ENCODE assay signal across 9 cellular contexts in genomic region chr22:22342697-22343602, GRCh38.
A peak's percentile ranks its signal among the peaks of the same experiment; 100 is the strongest.
DNase-seq lines count a peak whose midpoint lies in the region; ATAC-seq, FAIRE-seq and TF ChIP-seq lines count a peak whose summit lies in the region.
"Had no signal": no experiment of that assay in that cellular context is flagged by ENCODE, and none has a peak within 500 bp of the region (broad histone marks: within the 10 kb centered on the region; RNA-seq: fewer than 3 reads in every experiment).

No MANE protein-coding gene starts in this region.

- no peak overlapping the region for H3K4me3 ChIP-seq in astrocyte of the spinal cord (ENCODE audit: low read depth, low read length)
- no peak overlapping the region for H3K4me3 ChIP-seq in keratinocyte (ENCODE audit: control insufficient read depth in 2 of 3, extremely low read depth in 1 of 3, insufficient read depth in 2 of 3, low read depth in 1 of 3, low read length in 3 of 3)

- H3K9ac ChIP-seq in keratinocyte (ENCODE audit: control insufficient read depth, extremely low read depth, insufficient read depth, low read length), result no peak overlapping the region

- ATAC-seq in T-helper 17 cell (peak; percentile 77), GM21423 (IDR thresholded peaks at IDR 0.05; ENCODE audit: unreplicated experiment) (no peak), GM18867 (IDR thresholded peaks at IDR 0.05; ENCODE audit: unreplicated experiment) (no peak)

- peak overlapping the region; percentile 11 for H3K27ac Mint-ChIP-seq in T-helper 17 cell
- H3K27ac Mint-ChIP-seq: T-helper 1 cell treated with Interleukin-12 subunit alpha and Interleukin-12 subunit beta and Interleukin-4 antibody, amounts not matched to agents 30 μg/mL and 1 μg/mL, for 36 hours had no signal

- H4K20me1 ChIP-seq in keratinocyte (ENCODE audit: control insufficient read depth, extremely low read depth, insufficient read depth, low read length), result no peaks in the 10 kb centered on the region

- no peak overlapping the region for H3K4me2 ChIP-seq in keratinocyte (ENCODE audit: control insufficient read depth, extremely low read depth, insufficient read depth, low read depth, low read length)

- peaks cover 29% of the 10 kb centered on the region for H3K27me3 Mint-ChIP-seq in T-helper 17 cell

- dilution Hi-C loops in keratinocyte (cut with MboI; ENCODE audit: extremely low pct_ligation_motif_present, low sequenced_read_pairs), result no loop called here

- H3K4me3 Mint-ChIP-seq in T-helper 17 cell, result no peak overlapping the region
- H3K4me3 Mint-ChIP-seq: T-helper 1 cell treated with Interleukin-12 subunit alpha and Interleukin-12 subunit beta and Interleukin-4 antibody, amounts not matched to agents 30 μg/mL and 1 μg/mL, for 36 hours had no signal

- DNase-seq in DMS79 (lab: John Stamatoyannopoulos, UW) (peak; percentile 37), LoVo (ENCODE audit: low spot score) (peak; percentile 74), T-helper 17 cell (peak; percentile 31 to 67 (median 37)), astrocyte of the spinal cord (ENCODE audit: low read depth, low spot score) (peak; percentile 10), keratinocyte (ENCODE audit: low read depth, low spot score) (peak; percentile 66)
- peak; percentile 49 for DNase-seq in stimulated activated CD8-positive, alpha-beta memory T cell treated with anti-CD3 and anti-CD28 coated beads, Interleukin-12 subunit alpha, Interleukin-12 subunit beta, amount 100 ng/mL, for 1 hour (ENCODE audit: low read depth)

- no peaks in the 10 kb centered on the region for H3K9me1 ChIP-seq in keratinocyte (ENCODE audit: control insufficient read depth, extremely low read depth, insufficient read depth, low read length)

- H2AFZ ChIP-seq in keratinocyte (ENCODE audit: control insufficient read depth, low read length), result no peak overlapping the region

- no peaks in the 10 kb centered on the region for H3K36me3 Mint-ChIP-seq in T-helper 17 cell (ENCODE audit: low read depth)

- no peaks in the 10 kb centered on the region for H3K4me1 ChIP-seq in keratinocyte (ENCODE audit: control insufficient read depth, extremely low read depth, insufficient read depth, low read length)

- H3K36me3 ChIP-seq in keratinocyte (ENCODE audit: control insufficient read depth in 2 of 2, extremely low read depth in 1 of 2, insufficient read depth in 2 of 2, low read length in 2 of 2), result no peaks in the 10 kb centered on the region

- H3K9me3 ChIP-seq in T-helper 17 cell (ENCODE audit: control insufficient read depth, low read length, poor library complexity, severe bottlenecking) (no peaks in the 10 kb centered on the region), keratinocyte (ENCODE audit: control insufficient read depth, low read depth, low read length) (no peaks in the 10 kb centered on the region)

- TF ChIP-seq CTCF in astrocyte of the spinal cord (IDR thresholded peaks at IDR 0.05; ENCODE audit: low read depth, low read length) (peak; percentile 95), keratinocyte (optimal IDR thresholded peaks at IDR 0.05 in 1 of 3, IDR thresholded peaks at IDR 0.05 in 1 of 3, conservative IDR thresholded peaks at IDR 0.05 in 1 of 3; ENCODE audit: extremely low read depth in 1 of 3, insufficient read depth in 2 of 3, low read length in 3 of 3) (peak; percentile 91 to 99 (median 96))

- peak; percentile 84 for FAIRE-seq in keratinocyte (lab: Jason Lieb, UNC)

- peaks cover 3% of the 10 kb centered on the region for H3K4me1 Mint-ChIP-seq in T-helper 17 cell

- H3K27me3 ChIP-seq in keratinocyte (ENCODE audit: control insufficient read depth, extremely low read depth, insufficient read depth, low read length), result peaks cover 17% of the 10 kb centered on the region

- H3K27ac ChIP-seq in keratinocyte (ENCODE audit: control insufficient read depth, insufficient read depth, low read length), result no peak overlapping the region

- H3K79me2 ChIP-seq in keratinocyte (ENCODE audit: control insufficient read depth, insufficient read depth, low read length), result no peaks in the 10 kb centered on the region

- in situ Hi-C loops in astrocyte of the spinal cord (cut with HindIII; ENCODE audit: low sequenced_read_pairs), result no loop called here

Comparison
In these comparisons a context has a peak if more than half of its experiments do, and no peak if none do; other contexts are left out.
1. DNase-seq: peak in every context shown above with its lines; median percentile 74 in LoVo; 66 in keratinocyte; 49 in stimulated activated CD8-positive, alpha-beta memory T cell treated with anti-CD3 and anti-CD28 coated beads, Interleukin-12 subunit alpha, Interleukin-12 subunit beta, amount 100 ng/mL, for 1 hour; 37 in DMS79; 37 in T-helper 17 cell; 10 in astrocyte of the spinal cord.